ENCODE assay signal across 13 cellular contexts in the genomic region with DNA sequence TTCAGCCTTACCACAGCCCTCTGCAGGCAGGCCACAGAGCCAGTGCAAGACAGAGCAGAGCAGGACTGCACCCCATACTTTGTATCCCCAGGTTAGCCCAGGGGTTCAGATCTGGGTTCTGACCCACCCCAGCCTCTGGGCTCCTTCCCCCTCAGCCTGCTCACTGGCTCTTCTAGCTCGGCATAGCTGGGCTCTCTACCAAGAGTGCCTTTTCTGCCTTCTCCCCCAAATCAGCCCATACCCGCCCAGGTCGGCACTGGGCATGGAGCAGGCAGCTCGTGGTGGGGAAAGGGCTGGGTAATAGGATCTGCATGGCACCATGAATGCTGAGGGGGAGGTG. TPM values are rescaled to one million over a fixed set of nuclear protein-coding genes. Genes with fewer than 3 reads are reported as not detected.
DNase-seq lines count a peak whose midpoint lies in the region; ATAC-seq and TF ChIP-seq lines count a peak whose summit lies in the region.
"Had no signal": no experiment of that assay in that cellular context is flagged by ENCODE, and none has a peak within 500 bp of the region (broad histone marks: within the 10 kb centered on the region; RNA-seq: fewer than 3 reads in every experiment).

No MANE protein-coding gene starts in this region.

- no peak overlapping the region for H3K4me3 ChIP-seq in CD4-positive, alpha-beta memory T cell (ENCODE audit: low read length in 2 of 2)
- H3K4me3 ChIP-seq in colonic mucosa: no peak overlapping the region
- peak overlapping the region; percentile 11 for H3K4me3 ChIP-seq in psoas muscle
- H3K4me3 ChIP-seq: thoracic aorta had no signal

- H3K27ac Mint-ChIP-seq in CD4-positive, alpha-beta memory T cell: peak overlapping the region; percentile 13 to 86 (median 75)
- H3K27ac Mint-ChIP-seq in IgD-negative memory B cell: peak overlapping the region; percentile 99 to 100 (median 100)

- H3K9ac ChIP-seq in colonic mucosa (ENCODE audit: low read depth in 2 of 2, low read length in 2 of 2): peak overlapping the region in 1 of 2 donors; percentile 32
- H3K9ac ChIP-seq: parathyroid adenoma, SK-N-SH had no signal

- intact Hi-C loops in CD4-positive, alpha-beta memory T cell (cut with micrococcal nuclease): no loop called here
- intact Hi-C loops in colonic mucosa (cut with DNase I) (no loop called here), psoas muscle (cut with DNase I) (no loop called here)

- POLR2A ChIA-PET in CD4-positive, alpha-beta memory T cell (lab: Charles Lee; ENCODE audit: partially characterized antibody): interaction anchor here (1.4 to 2.2 kb wide), 2 partner anchors 18 to 21 kb away, joined by 6 read pairs; no protein-coding TSS in a partner anchor

- H3K4me1 ChIP-seq in CD4-positive, alpha-beta memory T cell (ENCODE audit: insufficient read depth, low read length): peaks cover 79% of the 10 kb centered on the region
- H3K4me1 ChIP-seq in colonic mucosa (no peaks in the 10 kb centered on the region), psoas muscle (peaks cover 97% of the 10 kb centered on the region)

- H3K36me3 ChIP-seq in CD4-positive, alpha-beta memory T cell (ENCODE audit: insufficient read depth, low read length): no peaks in the 10 kb centered on the region
- H3K36me3 ChIP-seq in colonic mucosa: no peaks in the 10 kb centered on the region
- no peaks in the 10 kb centered on the region for H3K36me3 ChIP-seq in psoas muscle (ENCODE audit: insufficient read depth in 1 of 2, low read depth in 1 of 2)
- H3K36me3 ChIP-seq: thoracic aorta had no signal

- no peaks in the 10 kb centered on the region for H3K9me3 Mint-ChIP-seq in CD4-positive, alpha-beta memory T cell
- no peaks in the 10 kb centered on the region for H3K9me3 Mint-ChIP-seq in IgD-negative memory B cell

- DNase-seq in CD4-positive, alpha-beta memory T cell: no peak
- DNase-seq in colonic mucosa (no peak), psoas muscle (no peak), EL (no peak)
- DNase-seq: NCI-H1092 treated with DMSO at 0.1 percent for 48 hours; SK-N-SH; stimulated activated CD4-positive, alpha-beta T cell treated with anti-CD3 and anti-CD28 coated beads, Interleukin-4, amount 100 ng/mL, for 24 hours had no signal

- CTCF ChIA-PET in CD4-positive, alpha-beta memory T cell (lab: Charles Lee; ENCODE audit: partially characterized antibody): interaction anchor here (1.3 to 16.2 kb wide), 3 partner anchors 9 to 34 kb away, joined by 3 to 319 read pairs (median 10); no protein-coding TSS in a partner anchor

- ATAC-seq in psoas muscle: no peak
- no peak for ATAC-seq in GM21786 (IDR thresholded peaks at IDR 0.05; ENCODE audit: unreplicated experiment)
- no peak for ATAC-seq in HG03175 (IDR thresholded peaks at IDR 0.05; ENCODE audit: unreplicated experiment)
- ATAC-seq in GM19463 (IDR thresholded peaks at IDR 0.05; ENCODE audit: unreplicated experiment): no peak

- H3K4me1 Mint-ChIP-seq in CD4-positive, alpha-beta memory T cell: peaks cover 37 to 87% (median 61%) of the 10 kb centered on the region in 4 donors
- peaks cover 61 to 91% (median 82%) of the 10 kb centered on the region in 3 donors for H3K4me1 Mint-ChIP-seq in IgD-negative memory B cell

- no peaks in the 10 kb centered on the region for H3K27me3 Mint-ChIP-seq in CD4-positive, alpha-beta memory T cell
- no peaks in the 10 kb centered on the region for H3K27me3 Mint-ChIP-seq in IgD-negative memory B cell

- H3K27ac ChIP-seq in CD4-positive, alpha-beta memory T cell (ENCODE audit: low read depth, low read length): no peak overlapping the region
- H3K27ac ChIP-seq in colonic mucosa: peak overlapping the region; percentile 67
- peak overlapping the region; percentile 66 for H3K27ac ChIP-seq in psoas muscle
- H3K27ac ChIP-seq: parathyroid adenoma, thoracic aorta had no signal

- H3K9me3 ChIP-seq in CD4-positive, alpha-beta memory T cell (ENCODE audit: control insufficient read depth in 1 of 2, low read length in 2 of 2): no peaks in the 10 kb centered on the region
- H3K9me3 ChIP-seq in colonic mucosa: no peaks in the 10 kb centered on the region
- no peaks in the 10 kb centered on the region for H3K9me3 ChIP-seq in psoas muscle
- H3K9me3 ChIP-seq: SK-N-SH, thoracic aorta had no signal

- peaks cover 0 to 8% of the 10 kb centered on the region in 2 donors for H3K36me3 Mint-ChIP-seq in CD4-positive, alpha-beta memory T cell
- H3K36me3 Mint-ChIP-seq in IgD-negative memory B cell: no peaks in the 10 kb centered on the region

- WGBS in psoas muscle, 3 donors: 33 to 58% (median 44%) methylated on average over 4 of the region's 4 CpGs

- peak overlapping the region in 6 of 8 donors; percentile 12 to 66 (median 52) for H3K4me3 Mint-ChIP-seq in CD4-positive, alpha-beta memory T cell
- H3K4me3 Mint-ChIP-seq in IgD-negative memory B cell: peak overlapping the region; percentile 73 to 98 (median 88)

- no peaks in the 10 kb centered on the region for H3K27me3 ChIP-seq in CD4-positive, alpha-beta memory T cell (ENCODE audit: insufficient read depth, low read length)
- H3K27me3 ChIP-seq in colonic mucosa (no peaks in the 10 kb centered on the region), psoas muscle (ENCODE audit: insufficient read depth in 3 of 3, low read length in 2 of 3) (no peaks in the 10 kb centered on the region)

- TF ChIP-seq CTCF in colonic mucosa (IDR thresholded peaks at IDR 0.05) (no peak), psoas muscle (IDR thresholded peaks at IDR 0.05) (no peak)

RNA-seq across cellular contexts. Expression of gene RELT, which starts 8.3 kb away (rescaled TPM):
- 10 to 100 TPM; 12.1 to 12.9 TPM for total RNA-seq in CD4-positive, alpha-beta memory T cell
- polyA plus RNA-seq in CD4-positive, alpha-beta memory T cell: 1 to 10 TPM; 2.2 to 5.2 TPM
- 29.9 TPM for polyA plus RNA-seq in IgD-negative memory B cell
- 1 to 10 TPM; 4.0 to 7.1 TPM for total RNA-seq in colonic mucosa
- total RNA-seq in psoas muscle: 10 to 100 TPM in 3 of 4 donors, 1 to 10 TPM in 1; 9.0 to 33.0 (median 17.2) TPM
- 10 to 100 TPM in 2 of 3 donors, 1 to 10 TPM in 1; 4.9 to 15.8 (median 15.5) TPM for polyA plus RNA-seq in psoas muscle
